ENCODE assay signal across 12 cellular contexts in the genomic region with DNA sequence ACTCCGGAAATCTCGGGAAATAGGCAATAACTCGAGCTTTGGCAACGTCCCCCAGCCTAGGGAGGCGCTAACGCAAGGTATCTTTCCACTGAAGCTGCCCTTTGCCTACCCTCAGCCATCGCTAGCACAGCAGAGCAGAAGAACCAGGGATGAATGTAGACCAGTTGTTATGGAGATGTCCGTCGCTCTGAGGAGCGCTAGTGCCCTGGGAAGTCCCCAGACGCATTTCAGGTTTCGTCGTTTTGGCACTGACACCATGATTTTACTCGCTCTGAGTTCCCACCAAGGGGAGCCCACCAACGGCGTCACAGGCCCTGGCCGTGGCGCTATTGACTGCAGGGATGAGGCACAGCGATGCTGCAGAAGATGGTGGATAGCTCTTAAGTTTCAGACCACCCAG. TPM values are rescaled to one million over a fixed set of nuclear protein-coding genes. Genes with fewer than 3 reads are reported as not detected.
DNase-seq lines count a peak whose midpoint lies in the region; ATAC-seq lines count a peak whose summit lies in the region.
"Had no signal": no experiment of that assay in that cellular context is flagged by ENCODE, and none has a peak within 500 bp of the region (broad histone marks: within the 10 kb centered on the region; RNA-seq: fewer than 3 reads in every experiment).

No MANE protein-coding gene starts in this region.

- peak overlapping the region in 1 of 10 donors; percentile 19 for H3K27ac Mint-ChIP-seq in naive thymus-derived CD8-positive, alpha-beta T cell
- H3K27ac Mint-ChIP-seq: activated naive CD4-positive, alpha-beta T cell treated with anti-CD3 and anti-CD28 coated beads, Interleukin-2, amount 50 U/mL, for 24 hours; stimulated activated effector memory CD8-positive, alpha-beta T cell treated with anti-CD3 and anti-CD28 coated beads, Interleukin-12 subunit alpha, Interleukin-12 subunit beta, amount 100 ng/mL, for 72 hours had no signal

- DNase-seq in EH (ENCODE audit: low read depth) = peak; percentile 48
- no peak for DNase-seq in naive thymus-derived CD8-positive, alpha-beta T cell
- DNase-seq in activated effector memory CD4-positive, alpha-beta T cell treated with anti-CD3 and anti-CD28 coated beads, Interleukin-2, amount 50 U/mL, for 16 hours = no peak
- DNase-seq in NCI-H1694 treated with DMSO at 0.1 percent for 48 hours (lab: John Stamatoyannopoulos, UW) = no peak
- DNase-seq: NCI-H524 treated with DMSO at 0.1 percent for 48 hours had no signal

- peaks cover 0 to 30% (median 18%) of the 10 kb centered on the region in 9 donors for H3K9me3 Mint-ChIP-seq in naive thymus-derived CD8-positive, alpha-beta T cell

- H3K36me3 Mint-ChIP-seq in naive thymus-derived CD8-positive, alpha-beta T cell = peaks cover 2 to 18% (median 16%) of the 10 kb centered on the region in 3 donors
- H3K36me3 Mint-ChIP-seq: stimulated activated effector memory CD8-positive, alpha-beta T cell treated with anti-CD3 and anti-CD28 coated beads, Interleukin-12 subunit alpha, Interleukin-12 subunit beta, amount 100 ng/mL, for 72 hours had no signal

- H3K27me3 Mint-ChIP-seq in naive thymus-derived CD8-positive, alpha-beta T cell = peaks cover 48 to 78% (median 55%) of the 10 kb centered on the region in 5 donors

- peaks cover 0 to 29% (median 8%) of the 10 kb centered on the region in 4 donors for H3K4me1 Mint-ChIP-seq in naive thymus-derived CD8-positive, alpha-beta T cell
- H3K4me1 Mint-ChIP-seq: stimulated activated effector memory CD8-positive, alpha-beta T cell treated with anti-CD3 and anti-CD28 coated beads, Interleukin-12 subunit alpha, Interleukin-12 subunit beta, amount 100 ng/mL, for 72 hours had no signal

- H3K27ac ChIP-seq in HUES6 (ENCODE audit: low read depth, low read length) (no peak overlapping the region), ectodermal cell (ENCODE audit: insufficient read depth, low read depth, low read length, poor library complexity, severe bottlenecking) (no peak overlapping the region)

- peak overlapping the region; percentile 65 for H3K4me3 ChIP-seq in HUES6 (ENCODE audit: low read depth, low read length)
- H3K4me3 ChIP-seq in ectodermal cell (ENCODE audit: insufficient read depth, low read depth, low read length) = peak overlapping the region; percentile 56
- peak overlapping the region; percentile 43 for H3K4me3 ChIP-seq in neuron (ENCODE audit: low read length)
- H3K4me3 ChIP-seq: HAP-1 had no signal

- POLR2A ChIA-PET in naive thymus-derived CD8-positive, alpha-beta T cell (lab: Charles Lee) = no interaction called here

- H2AFZ ChIP-seq in neuron (ENCODE audit: low read depth, low read length) = peak overlapping the region; percentile 31

- peak overlapping the region in 2 of 10 donors; percentile 28 to 36 for H3K4me3 Mint-ChIP-seq in naive thymus-derived CD8-positive, alpha-beta T cell
- H3K4me3 Mint-ChIP-seq: activated naive CD4-positive, alpha-beta T cell treated with anti-CD3 and anti-CD28 coated beads, Interleukin-2, amount 50 U/mL, for 24 hours; stimulated activated effector memory CD8-positive, alpha-beta T cell treated with anti-CD3 and anti-CD28 coated beads, Interleukin-12 subunit alpha, Interleukin-12 subunit beta, amount 100 ng/mL, for 72 hours had no signal

- no peaks in the 10 kb centered on the region for H3K9me3 ChIP-seq in HUES6 (ENCODE audit: control insufficient read depth, insufficient read depth, low read depth, low read length)
- no peaks in the 10 kb centered on the region for H3K9me3 ChIP-seq in ectodermal cell (ENCODE audit: control insufficient read depth, low read length)
- H3K9me3 ChIP-seq in neuron (ENCODE audit: low read length) = no peaks in the 10 kb centered on the region
- H3K9me3 ChIP-seq: HAP-1 had no signal

- H3K27me3 ChIP-seq in HUES6 (ENCODE audit: control insufficient read depth, insufficient read depth, low read length) = peaks cover 88% of the 10 kb centered on the region
- peaks cover 65% of the 10 kb centered on the region for H3K27me3 ChIP-seq in ectodermal cell (ENCODE audit: control insufficient read depth, insufficient read depth, low read length, poor library complexity, severe bottlenecking)
- peaks cover 55% of the 10 kb centered on the region for H3K27me3 ChIP-seq in neuron (ENCODE audit: insufficient read depth, low read length)

- H3K4me1 ChIP-seq in HUES6 (ENCODE audit: control insufficient read depth, insufficient read depth, low read length) (peaks cover 25% of the 10 kb centered on the region), ectodermal cell (ENCODE audit: control insufficient read depth, insufficient read depth, low read length) (peaks cover 8% of the 10 kb centered on the region), neuron (ENCODE audit: insufficient read depth, low read length) (peaks cover 11% of the 10 kb centered on the region)
- H3K4me1 ChIP-seq: HAP-1 had no signal

- H3K9ac ChIP-seq in HUES6 (ENCODE audit: low read length) = no peak overlapping the region

- ATAC-seq in naive thymus-derived CD8-positive, alpha-beta T cell = no peak
- no peak for ATAC-seq in HG02759 (IDR thresholded peaks at IDR 0.05; ENCODE audit: unreplicated experiment)
- ATAC-seq: stimulated activated effector memory CD8-positive, alpha-beta T cell treated with anti-CD3 and anti-CD28 coated beads, Interleukin-12 subunit alpha, Interleukin-12 subunit beta, amount 100 ng/mL, for 72 hours had no signal

- H3K36me3 ChIP-seq in HUES6 (ENCODE audit: control insufficient read depth, insufficient read depth, low read length) = no peaks in the 10 kb centered on the region
- no peaks in the 10 kb centered on the region for H3K36me3 ChIP-seq in ectodermal cell (ENCODE audit: control insufficient read depth, insufficient read depth, low read length)
- no peaks in the 10 kb centered on the region for H3K36me3 ChIP-seq in neuron (ENCODE audit: insufficient read depth, low read length)
- H3K36me3 ChIP-seq: HAP-1 had no signal

- 1 to 2% methylated on average over 19 of the region's 19 CpGs for WGBS in ectodermal cell, 2 experiments

RNA-seq across cellular contexts. Expression of gene BDNF, which starts 22.7 kb away (rescaled TPM):
- 0.94 TPM for polyA plus RNA-seq in ectodermal cell (2013, experiment 1 of 4)
- 0.62 TPM for polyA plus RNA-seq in ectodermal cell (2013, experiment 2 of 4)
- 0.80 TPM for polyA plus RNA-seq in ectodermal cell (2013, experiment 3 of 4)
- 0.65 TPM for polyA plus RNA-seq in ectodermal cell (2013, experiment 4 of 4)
- not detected for total RNA-seq in naive thymus-derived CD8-positive, alpha-beta T cell
- under 1 TPM in 2 of 3 donors, not detected in 1; 0.04 to 0.06 TPM for polyA plus RNA-seq in naive thymus-derived CD8-positive, alpha-beta T cell
